ENCODE assay signal across 19 cellular contexts in genomic region chr7:114255404-114255841, GRCh38.
"Had no signal": no experiment of that assay in that cellular context is flagged by ENCODE, and none has a peak within 500 bp of the region (broad histone marks: within the 10 kb centered on the region; RNA-seq: fewer than 3 reads in every experiment).

No MANE protein-coding gene starts in this region.

- H3K27ac ChIP-seq: adrenal gland, left lung, neural progenitor cell, prostate gland, right atrium auricular region, suprapubic skin, vagina had no signal

- H3K4me3 ChIP-seq: adrenal gland, left lung, neural progenitor cell, prostate gland, right atrium auricular region, suprapubic skin, vagina had no signal

- DNase-seq: activated CD4-positive, alpha-beta T cell treated with anti-CD3 and anti-CD28 coated beads, Interleukin-2, amount 50 U/mL, for 4 hours; activated effector memory CD4-positive, alpha-beta T cell treated with anti-CD3 and anti-CD28 coated beads, Interleukin-2, amount 50 U/mL, for 16 hours; activated T-cell treated with anti-CD3 and anti-CD28 coated beads, Interleukin-2, amount 50 U/mL, for 72 hours; adrenal gland; cerebellar nuclear complex; dermis blood vessel endothelial cell; effector memory CD4-positive, alpha-beta T cell; naive thymus-derived CD4-positive, alpha-beta T cell; stimulated activated CD4-positive, alpha-beta T cell treated with anti-CD3 and anti-CD28 coated beads, Interleukin-2, amount 100 ng/mL, for 48 hours; stimulated activated naive CD8-positive, alpha-beta T cell treated with anti-CD3 and anti-CD28 coated beads, Interleukin-15, amount 100 ng/mL, for 72 hours; trophoblast cell had no signal

- ATAC-seq: activated T-cell treated with anti-CD3 and anti-CD28 coated beads, Interleukin-2, amount 50 U/mL, for 72 hours; left lung; naive thymus-derived CD4-positive, alpha-beta T cell; stimulated activated naive CD8-positive, alpha-beta T cell treated with anti-CD3 and anti-CD28 coated beads, Interleukin-15, amount 100 ng/mL, for 72 hours had no signal

- H3K4me1 ChIP-seq: adrenal gland, left lung, neural progenitor cell, prostate gland, right atrium auricular region, suprapubic skin, vagina had no signal

- H3K27me3 ChIP-seq: adrenal gland, left lung, neural progenitor cell, right atrium auricular region, suprapubic skin, vagina had no signal

- H3K9me3 ChIP-seq: adrenal gland, prostate gland, suprapubic skin, vagina had no signal

- FAIRE-seq: bronchial epithelial cell, TTC549 had no signal

- H3K36me3 ChIP-seq: adrenal gland, left lung, neural progenitor cell, prostate gland, right atrium auricular region, suprapubic skin, vagina had no signal
